13 cellular contexts compared by ENCODE assay signal in genomic region chr2:100561191-100561590, GRCh38. TPM values are rescaled to one million over a fixed set of nuclear protein-coding genes. Genes with fewer than 3 reads are reported as not detected.
DNase-seq lines count a peak whose midpoint lies in the region; ATAC-seq and TF ChIP-seq lines count a peak whose summit lies in the region.
"Had no signal": no experiment of that assay in that cellular context is flagged by ENCODE, and none has a peak within 500 bp of the region (broad histone marks: within the 10 kb centered on the region; RNA-seq: fewer than 3 reads in every experiment).

No MANE protein-coding gene starts in this region.

- CTCF ChIA-PET in T-cell (lab: Charles Lee), result interaction anchor here in 1 of 2 donors (0.6 kb wide), 1 partner anchor 448 kb away, joined by 3 read pairs; no protein-coding TSS in a partner anchor
- CTCF ChIA-PET in HEK293T (lab: Yijun Ruan, JAX), result interaction anchor here (0.9 kb wide), 1 partner anchor 8 kb away, joined by 4 read pairs; no protein-coding TSS in a partner anchor

- ATAC-seq in T-cell (replicated peaks in 1 of 4), result no peak
- no peak for ATAC-seq in stimulated activated effector memory CD8-positive, alpha-beta T cell treated with anti-CD3 and anti-CD28 coated beads, Interleukin-12 subunit alpha, Interleukin-12 subunit beta, amount 100 ng/mL, for 72 hours

- peak overlapping the region; percentile 62 for H3K4me3 Mint-ChIP-seq in T-helper 1 cell treated with Interleukin-12 subunit alpha and Interleukin-12 subunit beta and Interleukin-4 antibody, amounts not matched to agents 30 μg/mL and 1 μg/mL, for 36 hours
- peak overlapping the region; percentile 17 to 92 (median 59) for H3K4me3 Mint-ChIP-seq in T-cell
- peak overlapping the region; percentile 92 for H3K4me3 Mint-ChIP-seq in stimulated activated effector memory CD8-positive, alpha-beta T cell treated with anti-CD3 and anti-CD28 coated beads, Interleukin-12 subunit alpha, Interleukin-12 subunit beta, amount 100 ng/mL, for 72 hours

- TF ChIP-seq CTCF in fibroblast of mammary gland (conservative IDR thresholded peaks at IDR 0.05; ENCODE audit: control insufficient read depth, insufficient read depth, low read depth, low read length), result no peak

- peaks cover 44% of the 10 kb centered on the region for H3K4me1 Mint-ChIP-seq in T-helper 1 cell treated with Interleukin-12 subunit alpha and Interleukin-12 subunit beta and Interleukin-4 antibody, amounts not matched to agents 30 μg/mL and 1 μg/mL, for 36 hours (ENCODE audit: low read depth)
- H3K4me1 Mint-ChIP-seq in T-cell, result peaks cover 40 to 55% (median 55%) of the 10 kb centered on the region in 3 donors
- peaks cover 14% of the 10 kb centered on the region for H3K4me1 Mint-ChIP-seq in stimulated activated effector memory CD8-positive, alpha-beta T cell treated with anti-CD3 and anti-CD28 coated beads, Interleukin-12 subunit alpha, Interleukin-12 subunit beta, amount 100 ng/mL, for 72 hours

- DNase-seq in T-helper 1 cell (no peak), T-cell (no peak), fibroblast of mammary gland (ENCODE audit: low read depth) (peak; percentile 5), HEK293T (ENCODE audit: extremely low spot score) (no peak), NCI-H526 treated with DMSO at 0.1 percent for 48 hours (lab: John Stamatoyannopoulos, UW) (no peak), NCI-H146 (lab: John Stamatoyannopoulos, UW) (no peak)
- DNase-seq in stimulated activated effector memory CD8-positive, alpha-beta T cell treated with anti-CD3 and anti-CD28 coated beads, Interleukin-12 subunit alpha, Interleukin-12 subunit beta, amount 100 ng/mL, for 72 hours (ENCODE audit: low spot score in 2 of 2), result no peak
- DNase-seq: 8988T, aorta, mammary epithelial cell, NCI-H69, T1000 had no signal

- H3K36me3 Mint-ChIP-seq in T-helper 1 cell treated with Interleukin-12 subunit alpha and Interleukin-12 subunit beta and Interleukin-4 antibody, amounts not matched to agents 30 μg/mL and 1 μg/mL, for 36 hours (ENCODE audit: low read depth), result peaks cover 9% of the 10 kb centered on the region
- H3K36me3 Mint-ChIP-seq in T-cell, result peaks cover 1% of the 10 kb centered on the region
- H3K36me3 Mint-ChIP-seq in stimulated activated effector memory CD8-positive, alpha-beta T cell treated with anti-CD3 and anti-CD28 coated beads, Interleukin-12 subunit alpha, Interleukin-12 subunit beta, amount 100 ng/mL, for 72 hours, result peaks cover 9% of the 10 kb centered on the region

- no peaks in the 10 kb centered on the region for H3K27me3 Mint-ChIP-seq in T-helper 1 cell treated with Interleukin-12 subunit alpha and Interleukin-12 subunit beta and Interleukin-4 antibody, amounts not matched to agents 30 μg/mL and 1 μg/mL, for 36 hours (ENCODE audit: low read depth)
- H3K27me3 Mint-ChIP-seq in T-cell, result no peaks in the 10 kb centered on the region

- H3K27ac Mint-ChIP-seq in T-helper 1 cell treated with Interleukin-12 subunit alpha and Interleukin-12 subunit beta and Interleukin-4 antibody, amounts not matched to agents 30 μg/mL and 1 μg/mL, for 36 hours, result peak overlapping the region; percentile 99
- H3K27ac Mint-ChIP-seq in T-cell, result peak overlapping the region; percentile 98 to 99
- H3K27ac Mint-ChIP-seq in stimulated activated effector memory CD8-positive, alpha-beta T cell treated with anti-CD3 and anti-CD28 coated beads, Interleukin-12 subunit alpha, Interleukin-12 subunit beta, amount 100 ng/mL, for 72 hours, result peak overlapping the region; percentile 97

- no peak overlapping the region for H3K4me3 ChIP-seq in fibroblast of mammary gland (ENCODE audit: control insufficient read depth, low read depth, low read length)

- H3K9me3 Mint-ChIP-seq in T-helper 1 cell treated with Interleukin-12 subunit alpha and Interleukin-12 subunit beta and Interleukin-4 antibody, amounts not matched to agents 30 μg/mL and 1 μg/mL, for 36 hours, result no peaks in the 10 kb centered on the region
- no peaks in the 10 kb centered on the region for H3K9me3 Mint-ChIP-seq in T-cell
- H3K9me3 Mint-ChIP-seq in stimulated activated effector memory CD8-positive, alpha-beta T cell treated with anti-CD3 and anti-CD28 coated beads, Interleukin-12 subunit alpha, Interleukin-12 subunit beta, amount 100 ng/mL, for 72 hours, result no peaks in the 10 kb centered on the region

- POLR2A ChIA-PET in T-cell (lab: Charles Lee) (no interaction called here), HEK293T (lab: Yijun Ruan, JAX) (interaction anchor here (1.1 kb wide), 1 partner anchor 441 kb away, joined by 3 read pairs; the partner anchor contains the start of gene RPL31)

TF ChIP-seq in HEK293T, 16 proteins besides CTCF, POLR2A, EP300 and RAD21:
- TF ChIP-seq ARNT (IDR thresholded peaks at IDR 0.05) (no peak), HDGF (IDR thresholded peaks at IDR 0.05; ENCODE audit: borderline replicate concordance) (no peak), CTBP1 (IDR thresholded peaks at IDR 0.05; ENCODE audit: borderline replicate concordance) (no peak), NFRKB (IDR thresholded peaks at IDR 0.05) (no peak), ELF4 (IDR thresholded peaks at IDR 0.05) (no peak), FOXA1 (IDR thresholded peaks at IDR 0.05) (no peak), FOXK2 (IDR thresholded peaks at IDR 0.05) (no peak)

RNA-seq across cellular contexts. Expression of gene PDCL3, which starts 1.6 kb away (rescaled TPM):
- total RNA-seq in T-cell, result 10 to 100 TPM; 17.2 to 21.9 (median 18.6) TPM
